In the genomic region with DNA sequence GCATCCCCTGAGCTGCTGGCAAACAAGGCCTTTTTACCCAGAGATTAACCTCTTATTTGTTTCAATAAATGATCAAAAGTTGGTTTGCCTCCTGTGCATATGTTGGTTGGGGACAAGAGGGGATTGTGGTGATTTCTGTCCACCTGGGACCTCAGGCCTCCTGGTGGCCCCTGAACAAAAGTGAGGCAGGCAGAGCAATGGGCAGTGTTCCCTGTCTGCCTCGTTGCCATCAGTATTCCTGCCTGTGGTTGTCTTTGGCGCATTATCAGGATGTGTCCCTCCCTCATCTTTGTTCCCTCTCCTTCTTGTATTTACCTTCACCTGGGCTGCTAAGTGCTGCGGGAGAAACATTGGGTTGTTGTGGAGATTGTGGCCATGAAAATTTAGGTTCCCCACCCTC, we compare ENCODE assay signal across 5 cellular contexts.
"Had no signal": no experiment of that assay in that cellular context is flagged by ENCODE, and none has a peak within 500 bp of the region (broad histone marks: within the 10 kb centered on the region; RNA-seq: fewer than 3 reads in every experiment).

No MANE protein-coding gene starts in this region.

- H3K27me3 Mint-ChIP-seq: IgD-negative memory B cell had no signal

- H3K9me3 Mint-ChIP-seq: GM23338, H9 had no signal

- H3K4me3 ChIP-seq: GM23338 had no signal

- DNase-seq: H9, HCEC 1CT, KBM-7 had no signal

- H3K27ac Mint-ChIP-seq: GM23338, IgD-negative memory B cell had no signal

- H3K36me3 Mint-ChIP-seq: IgD-negative memory B cell had no signal

- H3K4me3 Mint-ChIP-seq: GM23338, H9, IgD-negative memory B cell had no signal
